24 cellular contexts compared by ENCODE assay signal in genomic region chr13:88526186-88526852, GRCh38.
DNase-seq lines count a peak whose midpoint lies in the region; ATAC-seq and TF ChIP-seq lines count a peak whose summit lies in the region.
"Had no signal": no experiment of that assay in that cellular context is flagged by ENCODE, and none has a peak within 500 bp of the region (broad histone marks: within the 10 kb centered on the region; RNA-seq: fewer than 3 reads in every experiment).

No MANE protein-coding gene starts in this region.

- intact Hi-C loops in heart left ventricle (cut with DNase I) = no loop called here

- in situ Hi-C loops in KBM-7 (cut with MboI; ENCODE audit: low pct_unique_long_range_greater_than_20kb, low sequenced_read_pairs) = no loop called here

- ATAC-seq in GM23338 = peak; percentile 74
- ATAC-seq in heart left ventricle = no peak
- ATAC-seq: body of pancreas, lower lobe of right lung, Panc1, right lobe of liver had no signal

- peaks cover 10% of the 10 kb centered on the region for H3K9me3 ChIP-seq in endodermal cell (ENCODE audit: control insufficient read depth, low read length)
- peaks cover 0 to 6% (median 0%) of the 10 kb centered on the region in 12 donors for H3K9me3 ChIP-seq in heart left ventricle
- H3K9me3 ChIP-seq: adrenal gland, body of pancreas, lower lobe of right lung, right lobe of liver had no signal

- H3K36me3 Mint-ChIP-seq in GM23338 (ENCODE audit: low read depth) (peaks cover 39% of the 10 kb centered on the region; the same call in 2 of the 3 replicates), endodermal cell (ENCODE audit: low read depth) (peaks cover 3% of the 10 kb centered on the region), nephron progenitor cell (ENCODE audit: low read depth) (no peaks in the 10 kb centered on the region), chondrocyte (ENCODE audit: low read depth) (no peaks in the 10 kb centered on the region)

- H3F3A ChIP-seq in GM23338 (replicated peaks; ENCODE audit: low read depth) = no peaks in the 10 kb centered on the region

- no peaks in the 10 kb centered on the region for H4K20me1 ChIP-seq in GM23338 (replicated peaks; ENCODE audit: insufficient read depth)

- H3K79me2 ChIP-seq in GM23338 (replicated peaks; ENCODE audit: insufficient read depth) = no peaks in the 10 kb centered on the region

- H3K27me3 Mint-ChIP-seq in GM23338 (ENCODE audit: insufficient read depth, low read depth, poor library complexity) (no peaks in the 10 kb centered on the region), endodermal cell (ENCODE audit: insufficient read depth) (no peaks in the 10 kb centered on the region), nephron progenitor cell (ENCODE audit: low read depth, poor library complexity) (peaks cover 6% of the 10 kb centered on the region), chondrocyte (ENCODE audit: low read depth) (no peaks in the 10 kb centered on the region)
- H3K27me3 Mint-ChIP-seq: activated B cell treated with CpG ODN at 0.5 μM for 24 hours had no signal

- H3K27ac ChIP-seq in GM23338 (ENCODE audit: low read depth) = peak overlapping the region; percentile 5; the same call in 1 of the 2 replicates
- H3K27ac ChIP-seq in endodermal cell (ENCODE audit: low read depth, low read length) = peak overlapping the region; percentile 66
- H3K27ac ChIP-seq in heart left ventricle = no peak overlapping the region
- H3K27ac ChIP-seq: adrenal gland, body of pancreas, dorsolateral prefrontal cortex, lower lobe of right lung, right lobe of liver had no signal

- H3K4me1 ChIP-seq in GM23338 (ENCODE audit: insufficient read depth) = peaks cover 3% of the 10 kb centered on the region; the same call in 1 of the 2 replicates
- no peaks in the 10 kb centered on the region for H3K4me1 ChIP-seq in endodermal cell (ENCODE audit: control insufficient read depth, insufficient read depth, low read length)
- H3K4me1 ChIP-seq in heart left ventricle = no peaks in the 10 kb centered on the region
- H3K4me1 ChIP-seq: adrenal gland, body of pancreas, lower lobe of right lung, right lobe of liver had no signal

- peaks cover 6% of the 10 kb centered on the region for H3K9me2 ChIP-seq in GM23338 (ENCODE audit: insufficient read depth)

- H3K4me3 Mint-ChIP-seq in GM23338 (no peak overlapping the region), endodermal cell (no peak overlapping the region), nephron progenitor cell (no peak overlapping the region), chondrocyte (ENCODE audit: unreplicated experiment) (no peak overlapping the region)
- H3K4me3 Mint-ChIP-seq: activated B cell treated with CpG ODN at 0.5 μM for 24 hours had no signal

- no peak overlapping the region for H3K4me2 ChIP-seq in GM23338

- TF ChIP-seq CTCF in GM23338 (conservative IDR thresholded peaks at IDR 0.05; ENCODE audit: low read depth in 2 of 2) (no peak), endodermal cell (conservative IDR thresholded peaks at IDR 0.05) (no peak), nephron progenitor cell (IDR thresholded peaks at IDR 0.05) (no peak), heart left ventricle (IDR thresholded peaks at IDR 0.05) (no peak), chondrocyte (IDR thresholded peaks at IDR 0.05) (no peak)

- H3K27ac Mint-ChIP-seq in GM23338 = peak overlapping the region; percentile 87
- H3K27ac Mint-ChIP-seq in endodermal cell = no peak overlapping the region
- H3K27ac Mint-ChIP-seq in nephron progenitor cell = peak overlapping the region; percentile 75
- H3K27ac Mint-ChIP-seq in chondrocyte (ENCODE audit: unreplicated experiment) = no peak overlapping the region
- H3K27ac Mint-ChIP-seq: activated B cell treated with CpG ODN at 0.5 μM for 24 hours had no signal

- no peak for TF ChIP-seq POLR2A in heart left ventricle (IDR thresholded peaks at IDR 0.05)

- DNase-seq in GM23338 (ENCODE audit: low spot score) (peak; percentile 83), NCI-H187 treated with DMSO at 0.1 percent for 48 hours (lab: John Stamatoyannopoulos, UW) (peak; percentile 8), endodermal cell (no peak), nephron progenitor cell (no peak), heart left ventricle (no peak), KBM-7 (no peak), chondrocyte (ENCODE audit: low spot score) (no peak), NCI-H1694 treated with DMSO at 0.1 percent for 48 hours (lab: John Stamatoyannopoulos, UW) (no peak)
- DNase-seq: activated B cell treated with CpG ODN at 0.5 μM for 24 hours; activated naive CD4-positive, alpha-beta T cell treated with Interleukin-2 at 50 U/mL for 16 hours; adrenal gland; cerebellar nuclear complex; dorsolateral prefrontal cortex; KG1; kidney glomerular epithelial cell; lower lobe of right lung; NCI-H524; posterior cingulate gyrus; right lobe of liver; SIG-M5; stimulated activated CD4-positive, alpha-beta T cell treated with anti-CD3 and anti-CD28 coated beads, Interleukin-12 subunit alpha, Interleukin-12 subunit beta, amount 100 ng/mL, for 4 hours; stimulated activated CD4-positive, alpha-beta T cell treated with anti-CD3 and anti-CD28 coated beads, Interleukin-4, amount 100 ng/mL, for 1 hour had no signal

- H3K4me3 ChIP-seq in GM23338 = no peak overlapping the region
- H3K4me3 ChIP-seq in endodermal cell (ENCODE audit: low read length) = no peak overlapping the region
- no peak overlapping the region for H3K4me3 ChIP-seq in heart left ventricle
- H3K4me3 ChIP-seq: adrenal gland, body of pancreas, dorsolateral prefrontal cortex, lower lobe of right lung, right lobe of liver had no signal

- H3K9me3 Mint-ChIP-seq in GM23338 (peaks cover 26% of the 10 kb centered on the region), endodermal cell (peaks cover 22% of the 10 kb centered on the region), nephron progenitor cell (peaks cover 31% of the 10 kb centered on the region), chondrocyte (ENCODE audit: low read depth) (peaks cover 13% of the 10 kb centered on the region)

- peaks cover 6% of the 10 kb centered on the region; the same call in 2 of the 3 replicates for H3K4me1 Mint-ChIP-seq in GM23338
- H3K4me1 Mint-ChIP-seq in endodermal cell = no peaks in the 10 kb centered on the region
- H3K4me1 Mint-ChIP-seq in nephron progenitor cell = no peaks in the 10 kb centered on the region
- H3K4me1 Mint-ChIP-seq in chondrocyte (ENCODE audit: low read depth) = no peaks in the 10 kb centered on the region
- H3K4me1 Mint-ChIP-seq: activated B cell treated with CpG ODN at 0.5 μM for 24 hours had no signal

- WGBS in endodermal cell (ENCODE audit: insufficient coverage in 1 of 2, insufficient read length in 1 of 2), 2 experiments = 89 to 93% methylated on average over 6 of the region's 6 CpGs
- WGBS in heart left ventricle, 4 donors = 51 to 63% (median 55%) methylated on average over 6 of the region's 6 CpGs

- H3K36me3 ChIP-seq in GM23338 (ENCODE audit: insufficient read depth) = peaks cover 12% of the 10 kb centered on the region
- no peaks in the 10 kb centered on the region for H3K36me3 ChIP-seq in endodermal cell (ENCODE audit: control insufficient read depth, insufficient read depth, low read length)
- H3K36me3 ChIP-seq in heart left ventricle = no peaks in the 10 kb centered on the region
- H3K36me3 ChIP-seq: adrenal gland, lower lobe of right lung, right lobe of liver had no signal

- H2AFZ ChIP-seq in GM23338 = no peak overlapping the region

- no peaks in the 10 kb centered on the region for H3K27me3 ChIP-seq in GM23338 (ENCODE audit: insufficient read depth)
- H3K27me3 ChIP-seq in endodermal cell (ENCODE audit: control insufficient read depth, insufficient read depth, low read length, poor library complexity, severe bottlenecking) = no peaks in the 10 kb centered on the region
- no peaks in the 10 kb centered on the region for H3K27me3 ChIP-seq in heart left ventricle
- H3K27me3 ChIP-seq: adrenal gland, body of pancreas, dorsolateral prefrontal cortex, right lobe of liver had no signal

- H3K9ac ChIP-seq in endodermal cell (ENCODE audit: extremely low read depth, low read length, poor library complexity, severe bottlenecking) = no peak overlapping the region

TF ChIP-seq in GM23338, 12 proteins besides CTCF, POLR2A, EP300 and RAD21 (continues in another document):
- TF ChIP-seq NANOG (IDR thresholded peaks at IDR 0.05; ENCODE audit: borderline replicate concordance) (no peak), EZH2phosphoT487 (IDR thresholded peaks at IDR 0.05; ENCODE audit: unreplicated experiment) (no peak)

Comparison
In these comparisons a context has a peak if more than half of its experiments do, and no peak if none do; other contexts are left out.
1. DNase-seq: peak in GM23338 (single experiment) and NCI-H187 treated with DMSO at 0.1 percent for 48 hours (single experiment); none in endodermal cell (single experiment), nephron progenitor cell (single experiment), heart left ventricle (0 of 5), KBM-7 (single experiment), chondrocyte (single experiment) and NCI-H1694 treated with DMSO at 0.1 percent for 48 hours (single experiment).
2. H3K27ac ChIP-seq: peak in GM23338 (single experiment) and endodermal cell (single experiment); none in heart left ventricle (0 of 12).
3. H3K27ac Mint-ChIP-seq: peak in GM23338 (single experiment) and nephron progenitor cell (single experiment); none in endodermal cell (single experiment) and chondrocyte (single experiment).